ENCODE assay signal across 1 cellular context in the genomic region with DNA sequence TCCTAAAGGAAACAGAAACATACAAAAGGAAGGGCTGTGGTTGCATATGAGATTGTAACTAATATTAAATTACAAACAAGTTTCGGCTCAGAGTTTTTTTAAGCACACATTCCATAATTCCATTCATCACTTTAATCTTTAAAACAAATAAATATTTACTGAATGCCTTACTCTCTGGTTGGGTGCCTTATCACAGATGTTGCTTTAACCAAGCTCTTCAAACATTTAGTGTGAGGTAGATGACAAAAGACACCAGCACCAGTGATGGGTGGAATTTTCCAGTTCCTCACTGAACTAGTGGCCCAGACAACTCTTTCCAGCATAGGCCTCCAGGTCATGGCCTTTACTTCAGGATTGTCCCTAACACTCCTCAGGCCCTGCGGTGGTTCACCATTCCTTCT.
A peak's percentile ranks its signal among the peaks of the same experiment; 100 is the strongest.
TF ChIP-seq lines count a peak whose summit lies in the region.

No MANE protein-coding gene starts in this region.

TF ChIP-seq in HepG2, 621 proteins besides CTCF, POLR2A, EP300 and RAD21 (continued from another document and continues in another):
- TF ChIP-seq, protein P1, sequence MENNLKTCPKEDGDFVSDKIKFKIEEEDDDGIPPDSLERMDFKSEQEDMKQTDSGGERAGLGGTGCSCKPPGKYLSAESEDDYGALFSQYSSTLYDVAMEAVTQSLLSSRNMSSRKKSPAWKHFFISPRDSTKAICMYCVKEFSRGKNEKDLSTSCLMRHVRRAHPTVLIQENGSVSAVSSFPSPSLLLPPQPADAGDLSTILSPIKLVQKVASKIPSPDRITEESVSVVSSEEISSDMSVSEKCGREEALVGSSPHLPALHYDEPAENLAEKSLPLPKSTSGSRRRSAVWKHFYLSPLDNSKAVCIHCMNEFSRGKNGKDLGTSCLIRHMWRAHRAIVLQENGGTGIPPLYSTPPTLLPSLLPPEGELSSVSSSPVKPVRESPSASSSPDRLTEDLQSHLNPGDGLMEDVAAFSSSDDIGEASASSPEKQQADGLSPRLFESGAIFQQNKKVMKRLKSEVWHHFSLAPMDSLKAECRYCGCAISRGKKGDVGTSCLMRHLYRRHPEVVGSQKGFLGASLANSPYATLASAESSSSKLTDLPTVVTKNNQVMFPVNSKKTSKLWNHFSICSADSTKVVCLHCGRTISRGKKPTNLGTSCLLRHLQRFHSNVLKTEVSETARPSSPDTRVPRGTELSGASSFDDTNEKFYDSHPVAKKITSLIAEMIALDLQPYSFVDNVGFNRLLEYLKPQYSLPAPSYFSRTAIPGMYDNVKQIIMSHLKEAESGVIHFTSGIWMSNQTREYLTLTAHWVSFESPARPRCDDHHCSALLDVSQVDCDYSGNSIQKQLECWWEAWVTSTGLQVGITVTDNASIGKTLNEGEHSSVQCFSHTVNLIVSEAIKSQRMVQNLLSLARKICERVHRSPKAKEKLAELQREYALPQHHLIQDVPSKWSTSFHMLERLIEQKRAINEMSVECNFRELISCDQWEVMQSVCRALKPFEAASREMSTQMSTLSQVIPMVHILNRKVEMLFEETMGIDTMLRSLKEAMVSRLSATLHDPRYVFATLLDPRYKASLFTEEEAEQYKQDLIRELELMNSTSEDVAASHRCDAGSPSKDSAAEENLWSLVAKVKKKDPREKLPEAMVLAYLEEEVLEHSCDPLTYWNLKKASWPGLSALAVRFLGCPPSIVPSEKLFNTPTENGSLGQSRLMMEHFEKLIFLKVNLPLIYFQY (CRISPR knock-in tag; IDR thresholded peaks at IDR 0.05; ENCODE audit: borderline replicate concordance) = 0 out of 2 replicates have a peak, but pooled peaks have one; percentile 34
- no peak for TF ChIP-seq ZSCAN30 (CRISPR knock-in tag; IDR thresholded peaks at IDR 0.05)
- TF ChIP-seq ZFX (CRISPR knock-in tag; IDR thresholded peaks at IDR 0.05; ENCODE audit: low read depth) = peak; percentile 72
- TF ChIP-seq ZFP1 (CRISPR knock-in tag; IDR thresholded peaks at IDR 0.05) = peak; percentile 64; the same call in 1 of the 2 replicates
- peak; percentile 58; the same call in 1 of the 2 replicates for TF ChIP-seq FOXJ3 (CRISPR knock-in tag; IDR thresholded peaks at IDR 0.05; ENCODE audit: borderline replicate concordance)
- TF ChIP-seq, protein P2, sequence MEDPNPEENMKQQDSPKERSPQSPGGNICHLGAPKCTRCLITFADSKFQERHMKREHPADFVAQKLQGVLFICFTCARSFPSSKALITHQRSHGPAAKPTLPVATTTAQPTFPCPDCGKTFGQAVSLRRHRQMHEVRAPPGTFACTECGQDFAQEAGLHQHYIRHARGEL (CRISPR knock-in tag; IDR thresholded peaks at IDR 0.05) = no peak
- TF ChIP-seq, protein P3, sequence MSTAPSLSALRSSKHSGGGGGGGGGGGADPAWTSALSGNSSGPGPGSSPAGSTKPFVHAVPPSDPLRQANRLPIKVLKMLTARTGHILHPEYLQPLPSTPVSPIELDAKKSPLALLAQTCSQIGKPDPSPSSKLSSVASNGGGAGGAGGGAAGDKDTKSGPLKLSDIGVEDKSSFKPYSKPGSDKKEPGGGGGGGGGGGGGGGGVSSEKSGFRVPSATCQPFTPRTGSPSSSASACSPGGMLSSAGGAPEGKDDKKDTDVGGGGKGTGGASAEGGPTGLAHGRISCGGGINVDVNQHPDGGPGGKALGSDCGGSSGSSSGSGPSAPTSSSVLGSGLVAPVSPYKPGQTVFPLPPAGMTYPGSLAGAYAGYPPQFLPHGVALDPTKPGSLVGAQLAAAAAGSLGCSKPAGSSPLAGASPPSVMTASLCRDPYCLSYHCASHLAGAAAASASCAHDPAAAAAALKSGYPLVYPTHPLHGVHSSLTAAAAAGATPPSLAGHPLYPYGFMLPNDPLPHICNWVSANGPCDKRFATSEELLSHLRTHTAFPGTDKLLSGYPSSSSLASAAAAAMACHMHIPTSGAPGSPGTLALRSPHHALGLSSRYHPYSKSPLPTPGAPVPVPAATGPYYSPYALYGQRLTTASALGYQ (CRISPR knock-in tag; IDR thresholded peaks at IDR 0.05) = peak; percentile 45; the same call in 1 of the 2 replicates
- TF ChIP-seq HOXA3 (CRISPR knock-in tag; IDR thresholded peaks at IDR 0.05) = no peak
- peak; percentile 49; the same call in 1 of the 2 replicates for TF ChIP-seq TARDBP (CRISPR knock-in tag; IDR thresholded peaks at IDR 0.05)
- TF ChIP-seq MBD4 (IDR thresholded peaks at IDR 0.05; ENCODE audit: borderline replicate concordance, low read length) = peak; percentile 32; the same call in 1 of the 2 replicates
- peak; percentile 54; the same call in 1 of the 2 replicates for TF ChIP-seq ZNF792 (CRISPR knock-in tag; IDR thresholded peaks at IDR 0.05)
- TF ChIP-seq ELF3 (CRISPR knock-in tag; IDR thresholded peaks at IDR 0.05) = no peak
- 0 out of 2 replicates have a peak, but pooled peaks have one; percentile 46 for TF ChIP-seq ZNF556 (CRISPR knock-in tag; IDR thresholded peaks at IDR 0.05; ENCODE audit: borderline replicate concordance)
- TF ChIP-seq RBM22 (optimal IDR thresholded peaks at IDR 0.05; ENCODE audit: low read length) = peak; percentile 77
- peak in 1 of 2 experiments; percentile 84; a peak in 2 of 4 replicates for TF ChIP-seq KLF16 (CRISPR knock-in tag; IDR thresholded peaks at IDR 0.05)
- peak; percentile 65; the same call in 1 of the 2 replicates for TF ChIP-seq SIX1 (CRISPR knock-in tag; IDR thresholded peaks at IDR 0.05; ENCODE audit: borderline replicate concordance)
- TF ChIP-seq ZBTB3 (CRISPR knock-in tag; IDR thresholded peaks at IDR 0.05; ENCODE audit: borderline replicate concordance, low read depth) = 0 out of 2 replicates have a peak, but pooled peaks have one; percentile 55
- TF ChIP-seq ZNF335 (CRISPR knock-in tag; IDR thresholded peaks at IDR 0.05) = peak; percentile 54; the same call in 1 of the 2 replicates
- TF ChIP-seq, protein P4, sequence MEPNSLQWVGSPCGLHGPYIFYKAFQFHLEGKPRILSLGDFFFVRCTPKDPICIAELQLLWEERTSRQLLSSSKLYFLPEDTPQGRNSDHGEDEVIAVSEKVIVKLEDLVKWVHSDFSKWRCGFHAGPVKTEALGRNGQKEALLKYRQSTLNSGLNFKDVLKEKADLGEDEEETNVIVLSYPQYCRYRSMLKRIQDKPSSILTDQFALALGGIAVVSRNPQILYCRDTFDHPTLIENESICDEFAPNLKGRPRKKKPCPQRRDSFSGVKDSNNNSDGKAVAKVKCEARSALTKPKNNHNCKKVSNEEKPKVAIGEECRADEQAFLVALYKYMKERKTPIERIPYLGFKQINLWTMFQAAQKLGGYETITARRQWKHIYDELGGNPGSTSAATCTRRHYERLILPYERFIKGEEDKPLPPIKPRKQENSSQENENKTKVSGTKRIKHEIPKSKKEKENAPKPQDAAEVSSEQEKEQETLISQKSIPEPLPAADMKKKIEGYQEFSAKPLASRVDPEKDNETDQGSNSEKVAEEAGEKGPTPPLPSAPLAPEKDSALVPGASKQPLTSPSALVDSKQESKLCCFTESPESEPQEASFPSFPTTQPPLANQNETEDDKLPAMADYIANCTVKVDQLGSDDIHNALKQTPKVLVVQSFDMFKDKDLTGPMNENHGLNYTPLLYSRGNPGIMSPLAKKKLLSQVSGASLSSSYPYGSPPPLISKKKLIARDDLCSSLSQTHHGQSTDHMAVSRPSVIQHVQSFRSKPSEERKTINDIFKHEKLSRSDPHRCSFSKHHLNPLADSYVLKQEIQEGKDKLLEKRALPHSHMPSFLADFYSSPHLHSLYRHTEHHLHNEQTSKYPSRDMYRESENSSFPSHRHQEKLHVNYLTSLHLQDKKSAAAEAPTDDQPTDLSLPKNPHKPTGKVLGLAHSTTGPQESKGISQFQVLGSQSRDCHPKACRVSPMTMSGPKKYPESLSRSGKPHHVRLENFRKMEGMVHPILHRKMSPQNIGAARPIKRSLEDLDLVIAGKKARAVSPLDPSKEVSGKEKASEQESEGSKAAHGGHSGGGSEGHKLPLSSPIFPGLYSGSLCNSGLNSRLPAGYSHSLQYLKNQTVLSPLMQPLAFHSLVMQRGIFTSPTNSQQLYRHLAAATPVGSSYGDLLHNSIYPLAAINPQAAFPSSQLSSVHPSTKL (CRISPR knock-in tag; IDR thresholded peaks at IDR 0.05) = peak; percentile 85
- TF ChIP-seq CEBPG (CRISPR knock-in tag; IDR thresholded peaks at IDR 0.05) = peak; percentile 27; the same call in 1 of the 2 replicates
- peak; percentile 64; the same call in 1 of the 2 replicates for TF ChIP-seq HMG20A (CRISPR knock-in tag; IDR thresholded peaks at IDR 0.05; ENCODE audit: borderline replicate concordance)
- peak; percentile 63 for TF ChIP-seq ZFY (CRISPR knock-in tag; IDR thresholded peaks at IDR 0.05)
- TF ChIP-seq GLI4 (CRISPR knock-in tag; IDR thresholded peaks at IDR 0.05; ENCODE audit: borderline replicate concordance) = no peak
- TF ChIP-seq MIER3 (CRISPR knock-in tag; IDR thresholded peaks at IDR 0.05; ENCODE audit: borderline replicate concordance) = peak; percentile 61; the same call in 1 of the 2 replicates
- TF ChIP-seq ZNF251 (CRISPR knock-in tag; IDR thresholded peaks at IDR 0.05) = no peak
- TF ChIP-seq TBX2 (CRISPR knock-in tag; IDR thresholded peaks at IDR 0.05; ENCODE audit: borderline replicate concordance) = peak; percentile 57; the same call in 1 of the 2 replicates
- no peak for TF ChIP-seq AKAP8 (CRISPR knock-in tag; IDR thresholded peaks at IDR 0.05)
- TF ChIP-seq SOX5 (CRISPR knock-in tag; IDR thresholded peaks at IDR 0.05; ENCODE audit: borderline replicate concordance) = peak; percentile 67; the same call in 1 of the 2 replicates
- no peak for TF ChIP-seq SP4 (CRISPR knock-in tag; IDR thresholded peaks at IDR 0.05)
- TF ChIP-seq FOXP1 (IDR thresholded peaks at IDR 0.05) = no peak
- peak; percentile 61; the same call in 1 of the 2 replicates for TF ChIP-seq FOXP1 (CRISPR knock-in tag; IDR thresholded peaks at IDR 0.05)
- TF ChIP-seq, protein P5, sequence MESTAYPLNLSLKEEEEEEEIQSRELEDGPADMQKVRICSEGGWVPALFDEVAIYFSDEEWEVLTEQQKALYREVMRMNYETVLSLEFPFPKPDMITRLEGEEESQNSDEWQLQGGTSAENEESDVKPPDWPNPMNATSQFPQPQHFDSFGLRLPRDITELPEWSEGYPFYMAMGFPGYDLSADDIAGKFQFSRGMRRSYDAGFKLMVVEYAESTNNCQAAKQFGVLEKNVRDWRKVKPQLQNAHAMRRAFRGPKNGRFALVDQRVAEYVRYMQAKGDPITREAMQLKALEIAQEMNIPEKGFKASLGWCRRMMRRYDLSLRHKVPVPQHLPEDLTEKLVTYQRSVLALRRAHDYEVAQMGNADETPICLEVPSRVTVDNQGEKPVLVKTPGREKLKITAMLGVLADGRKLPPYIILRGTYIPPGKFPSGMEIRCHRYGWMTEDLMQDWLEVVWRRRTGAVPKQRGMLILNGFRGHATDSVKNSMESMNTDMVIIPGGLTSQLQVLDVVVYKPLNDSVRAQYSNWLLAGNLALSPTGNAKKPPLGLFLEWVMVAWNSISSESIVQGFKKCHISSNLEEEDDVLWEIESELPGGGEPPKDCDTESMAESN (CRISPR knock-in tag; conservative IDR thresholded peaks at IDR 0.05) = 0 out of 2 replicates have a peak, but pooled peaks have one; percentile 14
- TF ChIP-seq RXRB (CRISPR knock-in tag; IDR thresholded peaks at IDR 0.05; ENCODE audit: borderline replicate concordance) = peak; percentile 72
- TF ChIP-seq, protein P6, sequence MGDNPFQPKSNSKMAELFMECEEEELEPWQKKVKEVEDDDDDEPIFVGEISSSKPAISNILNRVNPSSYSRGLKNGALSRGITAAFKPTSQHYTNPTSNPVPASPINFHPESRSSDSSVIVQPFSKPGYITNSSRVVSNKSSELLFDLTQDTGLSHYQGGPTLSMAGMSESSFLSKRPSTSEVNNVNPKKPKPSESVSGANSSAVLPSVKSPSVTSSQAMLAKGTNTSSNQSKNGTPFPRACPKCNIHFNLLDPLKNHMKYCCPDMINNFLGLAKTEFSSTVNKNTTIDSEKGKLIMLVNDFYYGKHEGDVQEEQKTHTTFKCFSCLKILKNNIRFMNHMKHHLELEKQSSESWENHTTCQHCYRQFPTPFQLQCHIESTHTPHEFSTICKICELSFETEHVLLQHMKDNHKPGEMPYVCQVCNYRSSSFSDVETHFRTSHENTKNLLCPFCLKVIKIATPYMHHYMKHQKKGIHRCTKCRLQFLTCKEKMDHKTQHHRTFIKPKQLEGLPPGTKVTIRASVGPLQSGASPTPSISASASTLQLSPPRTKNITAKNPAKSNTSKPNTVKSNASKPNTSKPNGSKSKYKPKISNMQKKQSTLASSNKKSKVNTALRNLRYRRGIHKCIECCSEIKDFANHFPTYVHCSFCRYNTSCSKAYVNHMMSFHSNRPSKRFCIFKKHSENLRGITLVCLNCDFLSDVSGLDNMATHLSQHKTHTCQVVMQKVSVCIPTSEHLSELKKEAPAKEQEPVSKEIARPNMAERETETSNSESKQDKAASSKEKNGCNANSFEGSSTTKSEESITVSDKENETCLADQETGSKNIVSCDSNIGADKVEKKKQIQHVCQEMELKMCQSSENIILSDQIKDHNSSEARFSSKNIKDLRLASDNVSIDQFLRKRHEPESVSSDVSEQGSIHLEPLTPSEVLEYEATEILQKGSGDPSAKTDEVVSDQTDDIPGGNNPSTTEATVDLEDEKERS (CRISPR knock-in tag; IDR thresholded peaks at IDR 0.05) = peak; percentile 29; the same call in 1 of the 2 replicates
- peak; percentile 73 for TF ChIP-seq FOXA3 (CRISPR knock-in tag; IDR thresholded peaks at IDR 0.05)
- no peak for TF ChIP-seq PRMT3 (CRISPR knock-in tag; IDR thresholded peaks at IDR 0.05; ENCODE audit: borderline replicate concordance, low read depth)
- TF ChIP-seq, protein P7, sequence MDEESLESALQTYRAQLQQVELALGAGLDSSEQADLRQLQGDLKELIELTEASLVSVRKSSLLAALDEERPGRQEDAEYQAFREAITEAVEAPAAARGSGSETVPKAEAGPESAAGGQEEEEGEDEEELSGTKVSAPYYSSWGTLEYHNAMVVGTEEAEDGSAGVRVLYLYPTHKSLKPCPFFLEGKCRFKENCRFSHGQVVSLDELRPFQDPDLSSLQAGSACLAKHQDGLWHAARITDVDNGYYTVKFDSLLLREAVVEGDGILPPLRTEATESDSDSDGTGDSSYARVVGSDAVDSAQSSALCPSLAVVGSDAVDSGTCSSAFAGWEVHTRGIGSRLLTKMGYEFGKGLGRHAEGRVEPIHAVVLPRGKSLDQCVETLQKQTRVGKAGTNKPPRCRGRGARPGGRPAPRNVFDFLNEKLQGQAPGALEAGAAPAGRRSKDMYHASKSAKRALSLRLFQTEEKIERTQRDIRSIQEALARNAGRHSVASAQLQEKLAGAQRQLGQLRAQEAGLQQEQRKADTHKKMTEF (CRISPR knock-in tag; IDR thresholded peaks at IDR 0.05) = peak; percentile 57
- peak; percentile 81 for TF ChIP-seq BCL6 (CRISPR knock-in tag; IDR thresholded peaks at IDR 0.05)
- TF ChIP-seq RBAK (CRISPR knock-in tag; IDR thresholded peaks at IDR 0.05) = no peak
- peak; percentile 32; the same call in 1 of the 2 replicates for TF ChIP-seq ERF (CRISPR knock-in tag; IDR thresholded peaks at IDR 0.05)
- 0 out of 2 replicates have a peak, but pooled peaks have one; percentile 18 for TF ChIP-seq GATAD1 (CRISPR knock-in tag; IDR thresholded peaks at IDR 0.05)
- no peak for TF ChIP-seq MEF2D (CRISPR knock-in tag; IDR thresholded peaks at IDR 0.05)
- peak; percentile 56; the same call in 1 of the 2 replicates for TF ChIP-seq NFIC (IDR thresholded peaks at IDR 0.05; ENCODE audit: low read length)
- peak; percentile 26; the same call in 1 of the 2 replicates for TF ChIP-seq HOXA5 (CRISPR knock-in tag; IDR thresholded peaks at IDR 0.05)
- TF ChIP-seq, protein P8, sequence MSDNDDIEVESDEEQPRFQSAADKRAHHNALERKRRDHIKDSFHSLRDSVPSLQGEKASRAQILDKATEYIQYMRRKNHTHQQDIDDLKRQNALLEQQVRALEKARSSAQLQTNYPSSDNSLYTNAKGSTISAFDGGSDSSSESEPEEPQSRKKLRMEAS (IDR thresholded peaks at IDR 0.05) = 0 out of 2 replicates have a peak, but pooled peaks have one; percentile 16
- peak; percentile 23; the same call in 1 of the 2 replicates for TF ChIP-seq NR2C2 (CRISPR knock-in tag; IDR thresholded peaks at IDR 0.05; ENCODE audit: borderline replicate concordance)
- peak; percentile 86 for TF ChIP-seq NCOA2 (CRISPR knock-in tag; IDR thresholded peaks at IDR 0.05)
